20 cellular contexts compared by ENCODE assay signal in genomic region chr14:27090716-27091115, GRCh38.
"Had no signal": no experiment of that assay in that cellular context is flagged by ENCODE, and none has a peak within 500 bp of the region (broad histone marks: within the 10 kb centered on the region; RNA-seq: fewer than 3 reads in every experiment).

No MANE protein-coding gene starts in this region.

- DNase-seq: dorsolateral prefrontal cortex; effector CD8-positive, alpha-beta T cell; foreskin melanocyte; heart left ventricle; hippocampal formation; left colon; left ventricle myocardium superior; mesenchymal stem cell; midbrain; nucleus accumbens; ovary; right cardiac atrium; stimulated activated CD4-positive, alpha-beta T cell treated with anti-CD3 and anti-CD28 coated beads, Interleukin-2, amount 100 ng/mL, for 48 hours; stimulated activated naive CD4-positive, alpha-beta T cell treated with Interleukin-2 at 50 U/mL for 16 hours; thyroid gland had no signal

- H3K4me3 Mint-ChIP-seq: natural killer cell treated with Interleukin-12 subunit alpha and Interleukin-12 subunit beta and Interleukin-15 and Interleukin-18, amount 100 ng/mL, for 72 hours; neural progenitor cell; type B pancreatic cell had no signal

- H3K27ac Mint-ChIP-seq: natural killer cell treated with Interleukin-12 subunit alpha and Interleukin-12 subunit beta and Interleukin-15 and Interleukin-18, amount 100 ng/mL, for 72 hours; neural progenitor cell; type B pancreatic cell had no signal

- H3K9me3 Mint-ChIP-seq: neural progenitor cell, type B pancreatic cell had no signal

- H3K4me3 ChIP-seq: dorsolateral prefrontal cortex, heart left ventricle, lung, neural progenitor cell, ovary, smooth muscle cell, thyroid gland had no signal

- H3K4me1 Mint-ChIP-seq: neural progenitor cell had no signal

- H3K36me3 Mint-ChIP-seq: natural killer cell treated with Interleukin-12 subunit alpha and Interleukin-12 subunit beta and Interleukin-15 and Interleukin-18, amount 100 ng/mL, for 72 hours; neural progenitor cell; type B pancreatic cell had no signal

- H3K27me3 Mint-ChIP-seq: natural killer cell treated with Interleukin-12 subunit alpha and Interleukin-12 subunit beta and Interleukin-15 and Interleukin-18, amount 100 ng/mL, for 72 hours; type B pancreatic cell had no signal
